Comparison of ENCODE assay signal across 8 cellular contexts in genomic region chr6:152492281-152492680, GRCh38.
DNase-seq lines count a peak whose midpoint lies in the region; ATAC-seq, FAIRE-seq and TF ChIP-seq lines count a peak whose summit lies in the region.
"Not testable (repeated sequence)": the region's sequence is repeated elsewhere in the genome, so short reads cannot be mapped to it uniquely, and the experiment has no call there.

No MANE protein-coding gene starts in this region.

- not testable (repeated sequence) for ATAC-seq in IMR-90 (ENCODE audit: low read depth)

- CTCF ChIA-PET in IMR-90 (lab: Yijun Ruan, JAX): not testable (repeated sequence)

- dilution Hi-C loops in IMR-90 (cut with HindIII; ENCODE audit: low sequenced_read_pairs, unreplicated experiment): not testable (repeated sequence)

- H3K4ac ChIP-seq in IMR-90 (ENCODE audit: low read depth, low read length): peak overlapping the region; percentile 100
- H3K4ac ChIP-seq in trophoblast cell (ENCODE audit: low read depth, low read length): not testable (repeated sequence)

- H3K9me3 ChIP-seq in IMR-90 (ENCODE audit: control insufficient read depth, insufficient read depth, low read length); astrocyte (ENCODE audit: insufficient read depth, low read depth, low read length); trophoblast cell (ENCODE audit: insufficient read depth, low read depth, low read length): not testable (repeated sequence)

- H3K9me3 Mint-ChIP-seq in astrocyte (ENCODE audit: unreplicated experiment): not testable (repeated sequence)

- not testable (repeated sequence) for TF ChIP-seq POLR2A in IMR-90 (IDR thresholded peaks at IDR 0.05; ENCODE audit: low read depth, low read length)

- not testable (repeated sequence) for H4K20me1 ChIP-seq in IMR-90 (ENCODE audit: insufficient read depth, low read length); astrocyte (ENCODE audit: insufficient read depth, low read length)

- H2BK12ac ChIP-seq in trophoblast cell (ENCODE audit: low read length): not testable (repeated sequence)

- H3K4me2 ChIP-seq in IMR-90 (ENCODE audit: low read depth, low read length); astrocyte (ENCODE audit: low read length); trophoblast cell (ENCODE audit: low read length): not testable (repeated sequence)

- H2BK120ac ChIP-seq in IMR-90 (ENCODE audit: low read depth, low read length): peak overlapping the region; percentile 100
- not testable (repeated sequence) for H2BK120ac ChIP-seq in trophoblast cell (ENCODE audit: insufficient read depth, low read length, poor library complexity)

- POLR2A ChIA-PET in IMR-90 (lab: Charles Lee; ENCODE audit: unreplicated experiment): not testable (repeated sequence)

- H4K91ac ChIP-seq in IMR-90 (ENCODE audit: insufficient read depth, low read depth, low read length): peak overlapping the region; percentile 100
- not testable (repeated sequence) for H4K91ac ChIP-seq in trophoblast cell (ENCODE audit: low read depth, low read length)

- not testable (repeated sequence) for H2AK9ac ChIP-seq in IMR-90 (replicated peaks; ENCODE audit: low read depth, low read length, poor library complexity)

- H3K36me3 Mint-ChIP-seq in astrocyte (ENCODE audit: low read depth, unreplicated experiment): not testable (repeated sequence)

- H3K9me1 ChIP-seq in IMR-90 (ENCODE audit: insufficient read depth, low read length): not testable (repeated sequence)

- H2BK5ac ChIP-seq in IMR-90 (ENCODE audit: low read depth, low read length, poor library complexity, severe bottlenecking): peak overlapping the region; percentile 100
- H2BK5ac ChIP-seq in trophoblast cell (ENCODE audit: low read depth, low read length, poor library complexity): not testable (repeated sequence)

- not testable (repeated sequence) for TF ChIP-seq CTCF in AG10803 (conservative IDR thresholded peaks at IDR 0.05; ENCODE audit: low read length); IMR-90 (conservative IDR thresholded peaks at IDR 0.05; ENCODE audit: low read depth, low read length); astrocyte (IDR thresholded peaks at IDR 0.05; ENCODE audit: insufficient read depth, low read depth, low read length)

- H3K23ac ChIP-seq in IMR-90 (ENCODE audit: low read depth, low read length): peak overlapping the region; percentile 98
- H3K23ac ChIP-seq in trophoblast cell (ENCODE audit: low read length): not testable (repeated sequence)

- WGBS in IMR-90 (ENCODE audit: extremely low coverage in 2 of 2, insufficient read length in 1 of 2), 2 experiments: 100% methylated on average over 2 of the region's 3 CpGs; no CpG with 5 or more reads in 1 of the 2 experiments
- no CpG with 5 or more reads among the region's 3 CpGs for WGBS in trophoblast cell (ENCODE audit: extremely low coverage, insufficient coverage, insufficient read length)

- H3K14ac ChIP-seq in IMR-90 (replicated peaks; ENCODE audit: low read depth, low read length): peak overlapping the region; percentile 100
- H3K14ac ChIP-seq in trophoblast cell (ENCODE audit: low read length): not testable (repeated sequence)

- intact Hi-C loops in IMR-90 (cut with micrococcal nuclease): not testable (repeated sequence)

- H3K27ac Mint-ChIP-seq in astrocyte (ENCODE audit: unreplicated experiment): not testable (repeated sequence)

- peak overlapping the region; percentile 88 for H3K18ac ChIP-seq in IMR-90 (ENCODE audit: low read depth, low read length)
- H3K18ac ChIP-seq in trophoblast cell (ENCODE audit: low read length): not testable (repeated sequence)

- H3K27me3 Mint-ChIP-seq in astrocyte (ENCODE audit: low read depth, unreplicated experiment): not testable (repeated sequence)

- H4K8ac ChIP-seq in IMR-90 (ENCODE audit: low read depth in 2 of 2, low read length in 2 of 2): peak overlapping the region; percentile 98 to 99
- H4K8ac ChIP-seq in trophoblast cell (ENCODE audit: low read depth, low read length): not testable (repeated sequence)

- peak overlapping the region; percentile 80 for H3K27ac ChIP-seq in IMR-90 (ENCODE audit: insufficient read depth, low read length)
- not testable (repeated sequence) for H3K27ac ChIP-seq in astrocyte (ENCODE audit: low read depth, low read length); trophoblast cell (ENCODE audit: low read depth, low read length)

- peaks cover 0 to 14% of the 10 kb centered on the region in 2 experiments; a peak in 3 of 4 replicates for H3K79me1 ChIP-seq in IMR-90 (ENCODE audit: low read depth in 1 of 2, low read length in 2 of 2)
- H3K79me1 ChIP-seq in trophoblast cell (ENCODE audit: low read length): not testable (repeated sequence)

- H3K4me3 ChIP-seq in AG10803 (ENCODE audit: low read length); IMR-90 (ENCODE audit: insufficient read depth, low read depth, low read length); astrocyte (ENCODE audit: insufficient read depth, low read depth, low read length): not testable (repeated sequence)
- H3K4me3 ChIP-seq in trophoblast cell (ENCODE audit: low read depth, low read length): peak overlapping the region; percentile 23

- H3K36me3 ChIP-seq in IMR-90 (ENCODE audit: control insufficient read depth, insufficient read depth, low read length); astrocyte (ENCODE audit: insufficient read depth, low read length); trophoblast cell (ENCODE audit: control insufficient read depth in 1 of 2, insufficient read depth in 2 of 2, low read length in 2 of 2): not testable (repeated sequence)

- H2BK15ac ChIP-seq in IMR-90 (ENCODE audit: low read depth, low read length): peak overlapping the region; percentile 100; the same call in 2 of the 3 replicates

- peaks cover 14% of the 10 kb centered on the region for H3K4me1 ChIP-seq in IMR-90 (ENCODE audit: control insufficient read depth, insufficient read depth, low read length)
- H3K4me1 ChIP-seq in astrocyte (ENCODE audit: insufficient read depth, low read length); trophoblast cell (ENCODE audit: control insufficient read depth in 1 of 2, insufficient read depth in 2 of 2, low read length in 2 of 2): not testable (repeated sequence)

- H3K56ac ChIP-seq in IMR-90 (ENCODE audit: extremely low read depth, insufficient read depth, low read length): peak overlapping the region; percentile 96; the same call in 1 of the 2 replicates

- in situ Hi-C loops in IMR-90 (cut with MboI; ENCODE audit: low sequenced_read_pairs): not testable (repeated sequence)

- H3K9ac ChIP-seq in IMR-90 (ENCODE audit: low read depth, low read length); astrocyte (ENCODE audit: low read length); trophoblast cell (ENCODE audit: low read length): not testable (repeated sequence)

- peak overlapping the region; percentile 69; the same call in 1 of the 2 replicates for H4K5ac ChIP-seq in IMR-90 (ENCODE audit: low read depth, low read length)

- DNase-seq in AG10803 (ENCODE audit: low read depth) (peak; percentile 69), IMR-90 (peak; percentile 12), RPMI7951 (ENCODE audit: low read depth) (peak; percentile 76), astrocyte (ENCODE audit: low read depth) (peak; percentile 65), fibroblast of gingiva (ENCODE audit: low read depth) (peak; percentile 3), glomerular visceral epithelial cell (ENCODE audit: extremely low spot score) (peak; percentile 52), stromal cell of bone marrow (ENCODE audit: low read depth) (peak; percentile 13)
- DNase-seq in trophoblast cell: not testable (repeated sequence)

- peak overlapping the region; percentile 55 for H2AK5ac ChIP-seq in IMR-90 (ENCODE audit: low read depth, low read length)
- not testable (repeated sequence) for H2AK5ac ChIP-seq in trophoblast cell (ENCODE audit: low read length)

- not testable (repeated sequence) for H2AFZ ChIP-seq in IMR-90 (replicated peaks; ENCODE audit: low read length, poor library complexity); astrocyte (ENCODE audit: low read depth, low read length); trophoblast cell (ENCODE audit: insufficient read depth, low read length, poor library complexity)

- H3K4me1 Mint-ChIP-seq in astrocyte (ENCODE audit: low read depth, unreplicated experiment): peaks cover 11% of the 10 kb centered on the region

- not testable (repeated sequence) for H4K12ac ChIP-seq in trophoblast cell (ENCODE audit: low read depth, low read length)

- not testable (repeated sequence) for H3K79me2 ChIP-seq in astrocyte (ENCODE audit: insufficient read depth, low read length); trophoblast cell (ENCODE audit: control insufficient read depth, insufficient read depth, low read length, poor library complexity)

- TF ChIP-seq RAD21 in IMR-90 (IDR thresholded peaks at IDR 0.05; ENCODE audit: low read length): not testable (repeated sequence)

- FAIRE-seq in astrocyte (lab: Jason Lieb, UNC): not testable (repeated sequence)

- not testable (repeated sequence) for BruUV-seq in IMR-90 (replicated peaks; lab: Mats Ljungman, UMichigan)

- peak overlapping the region; percentile 100 for H2BK20ac ChIP-seq in IMR-90 (ENCODE audit: low read depth, low read length)

- H3K27me3 ChIP-seq in IMR-90 (ENCODE audit: control insufficient read depth, insufficient read depth, low read length); astrocyte (ENCODE audit: insufficient read depth, low read length); trophoblast cell (ENCODE audit: insufficient read depth, low read length): not testable (repeated sequence)

- not testable (repeated sequence) for H3K4me3 Mint-ChIP-seq in astrocyte (ENCODE audit: unreplicated experiment)
